ENCODE assay signal across 1 cellular context in the genomic region with DNA sequence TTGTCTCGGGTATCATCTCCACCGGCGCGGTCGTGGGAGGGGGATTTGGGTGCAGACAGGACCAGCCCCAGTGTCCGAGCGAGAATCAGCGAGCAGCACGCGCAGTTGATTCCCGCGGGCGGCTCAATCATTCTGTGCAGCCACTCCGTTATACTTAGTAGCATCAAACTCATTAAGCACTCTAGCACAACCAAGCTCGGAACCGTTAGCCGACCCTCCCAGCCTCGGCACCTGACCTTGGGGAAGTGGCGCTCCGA.
TF ChIP-seq lines count a peak whose summit lies in the region.

No MANE protein-coding gene starts in this region.

TF ChIP-seq in HepG2, 621 proteins besides CTCF, POLR2A, EP300 and RAD21 (continues in another document):
- TF ChIP-seq ZNF17 (CRISPR knock-in tag; IDR thresholded peaks at IDR 0.05) (no peak), ZMYM4 (CRISPR knock-in tag; IDR thresholded peaks at IDR 0.05) (no peak), ZNF564 (CRISPR knock-in tag; IDR thresholded peaks at IDR 0.05) (no peak), EEA1 (CRISPR knock-in tag; IDR thresholded peaks at IDR 0.05; ENCODE audit: borderline replicate concordance) (no peak), HMGA1 (CRISPR knock-in tag; conservative IDR thresholded peaks at IDR 0.05) (no peak), SUZ12 (IDR thresholded peaks at IDR 0.05; ENCODE audit: low read depth, low read length) (no peak), ZNF672 (CRISPR knock-in tag; IDR thresholded peaks at IDR 0.05) (no peak), KLF9 (CRISPR knock-in tag; IDR thresholded peaks at IDR 0.05; ENCODE audit: low read depth) (no peak), ARNTL (CRISPR knock-in tag; IDR thresholded peaks at IDR 0.05) (no peak), ZKSCAN5 (CRISPR knock-in tag; IDR thresholded peaks at IDR 0.05) (no peak), ZNF768 (CRISPR knock-in tag; IDR thresholded peaks at IDR 0.05) (no peak), BRD4 (CRISPR knock-in tag; IDR thresholded peaks at IDR 0.05) (no peak), KDM2A (CRISPR knock-in tag; IDR thresholded peaks at IDR 0.05; ENCODE audit: borderline replicate concordance, low read depth) (no peak), HNRNPUL1 (IDR thresholded peaks at IDR 0.05; ENCODE audit: low read depth, low read length) (no peak), ZBTB7A (CRISPR knock-in tag; IDR thresholded peaks at IDR 0.05) (no peak), ZNF33B (CRISPR knock-in tag; IDR thresholded peaks at IDR 0.05) (no peak), ZNF331 (CRISPR knock-in tag; IDR thresholded peaks at IDR 0.05) (no peak), THAP11 (CRISPR knock-in tag; IDR thresholded peaks at IDR 0.05) (no peak), ZNF772 (CRISPR knock-in tag; IDR thresholded peaks at IDR 0.05) (0 out of 2 replicates have a peak, but pooled peaks have one; percentile 82), POLR2AphosphoS5 (IDR thresholded peaks at IDR 0.05; ENCODE audit: low read depth, low read length) (no peak), RFXANK (CRISPR knock-in tag; IDR thresholded peaks at IDR 0.05) (no peak), ZNF883 (CRISPR knock-in tag; IDR thresholded peaks at IDR 0.05; ENCODE audit: not compliant biosample characterization) (no peak), KLF12 (CRISPR knock-in tag; IDR thresholded peaks at IDR 0.05; ENCODE audit: borderline replicate concordance) (no peak), MTA3 (CRISPR knock-in tag; IDR thresholded peaks at IDR 0.05) (no peak), PHF8 (CRISPR knock-in tag; IDR thresholded peaks at IDR 0.05) (no peak), BRCA1 (CRISPR knock-in tag; IDR thresholded peaks at IDR 0.05) (peak; percentile 70; the same call in 1 of the 2 replicates), ZNF841 (CRISPR knock-in tag; IDR thresholded peaks at IDR 0.05; ENCODE audit: borderline replicate concordance) (no peak)
- TF ChIP-seq, protein P1, sequence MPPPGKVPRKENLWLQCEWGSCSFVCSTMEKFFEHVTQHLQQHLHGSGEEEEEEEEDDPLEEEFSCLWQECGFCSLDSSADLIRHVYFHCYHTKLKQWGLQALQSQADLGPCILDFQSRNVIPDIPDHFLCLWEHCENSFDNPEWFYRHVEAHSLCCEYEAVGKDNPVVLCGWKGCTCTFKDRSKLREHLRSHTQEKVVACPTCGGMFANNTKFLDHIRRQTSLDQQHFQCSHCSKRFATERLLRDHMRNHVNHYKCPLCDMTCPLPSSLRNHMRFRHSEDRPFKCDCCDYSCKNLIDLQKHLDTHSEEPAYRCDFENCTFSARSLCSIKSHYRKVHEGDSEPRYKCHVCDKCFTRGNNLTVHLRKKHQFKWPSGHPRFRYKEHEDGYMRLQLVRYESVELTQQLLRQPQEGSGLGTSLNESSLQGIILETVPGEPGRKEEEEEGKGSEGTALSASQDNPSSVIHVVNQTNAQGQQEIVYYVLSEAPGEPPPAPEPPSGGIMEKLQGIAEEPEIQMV (CRISPR knock-in tag; IDR thresholded peaks at IDR 0.05; ENCODE audit: low read depth) = no peak
- TF ChIP-seq, protein P2, sequence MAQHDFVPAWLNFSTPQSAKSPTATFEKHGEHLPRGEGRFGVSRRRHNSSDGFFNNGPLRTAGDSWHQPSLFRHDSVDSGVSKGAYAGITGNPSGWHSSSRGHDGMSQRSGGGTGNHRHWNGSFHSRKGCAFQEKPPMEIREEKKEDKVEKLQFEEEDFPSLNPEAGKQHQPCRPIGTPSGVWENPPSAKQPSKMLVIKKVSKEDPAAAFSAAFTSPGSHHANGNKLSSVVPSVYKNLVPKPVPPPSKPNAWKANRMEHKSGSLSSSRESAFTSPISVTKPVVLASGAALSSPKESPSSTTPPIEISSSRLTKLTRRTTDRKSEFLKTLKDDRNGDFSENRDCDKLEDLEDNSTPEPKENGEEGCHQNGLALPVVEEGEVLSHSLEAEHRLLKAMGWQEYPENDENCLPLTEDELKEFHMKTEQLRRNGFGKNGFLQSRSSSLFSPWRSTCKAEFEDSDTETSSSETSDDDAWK (CRISPR knock-in tag; IDR thresholded peaks at IDR 0.05) = no peak
- TF ChIP-seq, protein P3, sequence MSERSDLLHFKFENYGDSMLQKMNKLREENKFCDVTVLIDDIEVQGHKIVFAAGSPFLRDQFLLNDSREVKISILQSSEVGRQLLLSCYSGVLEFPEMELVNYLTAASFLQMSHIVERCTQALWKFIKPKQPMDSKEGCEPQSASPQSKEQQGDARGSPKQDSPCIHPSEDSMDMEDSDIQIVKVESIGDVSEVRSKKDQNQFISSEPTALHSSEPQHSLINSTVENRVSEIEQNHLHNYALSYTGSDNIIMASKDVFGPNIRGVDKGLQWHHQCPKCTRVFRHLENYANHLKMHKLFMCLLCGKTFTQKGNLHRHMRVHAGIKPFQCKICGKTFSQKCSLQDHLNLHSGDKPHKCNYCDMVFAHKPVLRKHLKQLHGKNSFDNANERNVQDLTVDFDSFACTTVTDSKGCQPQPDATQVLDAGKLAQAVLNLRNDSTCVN (CRISPR knock-in tag; IDR thresholded peaks at IDR 0.05; ENCODE audit: borderline replicate concordance) = no peak
- TF ChIP-seq, protein P4, sequence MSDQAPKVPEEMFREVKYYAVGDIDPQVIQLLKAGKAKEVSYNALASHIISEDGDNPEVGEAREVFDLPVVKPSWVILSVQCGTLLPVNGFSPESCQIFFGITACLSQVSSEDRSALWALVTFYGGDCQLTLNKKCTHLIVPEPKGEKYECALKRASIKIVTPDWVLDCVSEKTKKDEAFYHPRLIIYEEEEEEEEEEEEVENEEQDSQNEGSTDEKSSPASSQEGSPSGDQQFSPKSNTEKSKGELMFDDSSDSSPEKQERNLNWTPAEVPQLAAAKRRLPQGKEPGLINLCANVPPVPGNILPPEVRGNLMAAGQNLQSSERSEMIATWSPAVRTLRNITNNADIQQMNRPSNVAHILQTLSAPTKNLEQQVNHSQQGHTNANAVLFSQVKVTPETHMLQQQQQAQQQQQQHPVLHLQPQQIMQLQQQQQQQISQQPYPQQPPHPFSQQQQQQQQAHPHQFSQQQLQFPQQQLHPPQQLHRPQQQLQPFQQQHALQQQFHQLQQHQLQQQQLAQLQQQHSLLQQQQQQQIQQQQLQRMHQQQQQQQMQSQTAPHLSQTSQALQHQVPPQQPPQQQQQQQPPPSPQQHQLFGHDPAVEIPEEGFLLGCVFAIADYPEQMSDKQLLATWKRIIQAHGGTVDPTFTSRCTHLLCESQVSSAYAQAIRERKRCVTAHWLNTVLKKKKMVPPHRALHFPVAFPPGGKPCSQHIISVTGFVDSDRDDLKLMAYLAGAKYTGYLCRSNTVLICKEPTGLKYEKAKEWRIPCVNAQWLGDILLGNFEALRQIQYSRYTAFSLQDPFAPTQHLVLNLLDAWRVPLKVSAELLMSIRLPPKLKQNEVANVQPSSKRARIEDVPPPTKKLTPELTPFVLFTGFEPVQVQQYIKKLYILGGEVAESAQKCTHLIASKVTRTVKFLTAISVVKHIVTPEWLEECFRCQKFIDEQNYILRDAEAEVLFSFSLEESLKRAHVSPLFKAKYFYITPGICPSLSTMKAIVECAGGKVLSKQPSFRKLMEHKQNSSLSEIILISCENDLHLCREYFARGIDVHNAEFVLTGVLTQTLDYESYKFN (CRISPR knock-in tag; conservative IDR thresholded peaks at IDR 0.05) = no peak
- TF ChIP-seq, protein P5, sequence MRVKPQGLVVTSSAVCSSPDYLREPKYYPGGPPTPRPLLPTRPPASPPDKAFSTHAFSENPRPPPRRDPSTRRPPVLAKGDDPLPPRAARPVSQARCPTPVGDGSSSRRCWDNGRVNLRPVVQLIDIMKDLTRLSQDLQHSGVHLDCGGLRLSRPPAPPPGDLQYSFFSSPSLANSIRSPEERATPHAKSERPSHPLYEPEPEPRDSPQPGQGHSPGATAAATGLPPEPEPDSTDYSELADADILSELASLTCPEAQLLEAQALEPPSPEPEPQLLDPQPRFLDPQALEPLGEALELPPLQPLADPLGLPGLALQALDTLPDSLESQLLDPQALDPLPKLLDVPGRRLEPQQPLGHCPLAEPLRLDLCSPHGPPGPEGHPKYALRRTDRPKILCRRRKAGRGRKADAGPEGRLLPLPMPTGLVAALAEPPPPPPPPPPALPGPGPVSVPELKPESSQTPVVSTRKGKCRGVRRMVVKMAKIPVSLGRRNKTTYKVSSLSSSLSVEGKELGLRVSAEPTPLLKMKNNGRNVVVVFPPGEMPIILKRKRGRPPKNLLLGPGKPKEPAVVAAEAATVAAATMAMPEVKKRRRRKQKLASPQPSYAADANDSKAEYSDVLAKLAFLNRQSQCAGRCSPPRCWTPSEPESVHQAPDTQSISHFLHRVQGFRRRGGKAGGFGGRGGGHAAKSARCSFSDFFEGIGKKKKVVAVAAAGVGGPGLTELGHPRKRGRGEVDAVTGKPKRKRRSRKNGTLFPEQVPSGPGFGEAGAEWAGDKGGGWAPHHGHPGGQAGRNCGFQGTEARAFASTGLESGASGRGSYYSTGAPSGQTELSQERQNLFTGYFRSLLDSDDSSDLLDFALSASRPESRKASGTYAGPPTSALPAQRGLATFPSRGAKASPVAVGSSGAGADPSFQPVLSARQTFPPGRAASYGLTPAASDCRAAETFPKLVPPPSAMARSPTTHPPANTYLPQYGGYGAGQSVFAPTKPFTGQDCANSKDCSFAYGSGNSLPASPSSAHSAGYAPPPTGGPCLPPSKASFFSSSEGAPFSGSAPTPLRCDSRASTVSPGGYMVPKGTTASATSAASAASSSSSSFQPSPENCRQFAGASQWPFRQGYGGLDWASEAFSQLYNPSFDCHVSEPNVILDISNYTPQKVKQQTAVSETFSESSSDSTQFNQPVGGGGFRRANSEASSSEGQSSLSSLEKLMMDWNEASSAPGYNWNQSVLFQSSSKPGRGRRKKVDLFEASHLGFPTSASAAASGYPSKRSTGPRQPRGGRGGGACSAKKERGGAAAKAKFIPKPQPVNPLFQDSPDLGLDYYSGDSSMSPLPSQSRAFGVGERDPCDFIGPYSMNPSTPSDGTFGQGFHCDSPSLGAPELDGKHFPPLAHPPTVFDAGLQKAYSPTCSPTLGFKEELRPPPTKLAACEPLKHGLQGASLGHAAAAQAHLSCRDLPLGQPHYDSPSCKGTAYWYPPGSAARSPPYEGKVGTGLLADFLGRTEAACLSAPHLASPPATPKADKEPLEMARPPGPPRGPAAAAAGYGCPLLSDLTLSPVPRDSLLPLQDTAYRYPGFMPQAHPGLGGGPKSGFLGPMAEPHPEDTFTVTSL (CRISPR knock-in tag; IDR thresholded peaks at IDR 0.05; ENCODE audit: borderline replicate concordance) = peak; percentile 50; the same call in 1 of the 2 replicates
- TF ChIP-seq, protein P6, sequence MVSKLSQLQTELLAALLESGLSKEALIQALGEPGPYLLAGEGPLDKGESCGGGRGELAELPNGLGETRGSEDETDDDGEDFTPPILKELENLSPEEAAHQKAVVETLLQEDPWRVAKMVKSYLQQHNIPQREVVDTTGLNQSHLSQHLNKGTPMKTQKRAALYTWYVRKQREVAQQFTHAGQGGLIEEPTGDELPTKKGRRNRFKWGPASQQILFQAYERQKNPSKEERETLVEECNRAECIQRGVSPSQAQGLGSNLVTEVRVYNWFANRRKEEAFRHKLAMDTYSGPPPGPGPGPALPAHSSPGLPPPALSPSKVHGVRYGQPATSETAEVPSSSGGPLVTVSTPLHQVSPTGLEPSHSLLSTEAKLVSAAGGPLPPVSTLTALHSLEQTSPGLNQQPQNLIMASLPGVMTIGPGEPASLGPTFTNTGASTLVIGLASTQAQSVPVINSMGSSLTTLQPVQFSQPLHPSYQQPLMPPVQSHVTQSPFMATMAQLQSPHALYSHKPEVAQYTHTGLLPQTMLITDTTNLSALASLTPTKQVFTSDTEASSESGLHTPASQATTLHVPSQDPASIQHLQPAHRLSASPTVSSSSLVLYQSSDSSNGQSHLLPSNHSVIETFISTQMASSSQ (IDR thresholded peaks at IDR 0.05; ENCODE audit: low read depth) = no peak
- TF ChIP-seq, protein P6 (CRISPR knock-in tag; IDR thresholded peaks at IDR 0.05; ENCODE audit: borderline replicate concordance) = no peak
- TF ChIP-seq, protein P7, sequence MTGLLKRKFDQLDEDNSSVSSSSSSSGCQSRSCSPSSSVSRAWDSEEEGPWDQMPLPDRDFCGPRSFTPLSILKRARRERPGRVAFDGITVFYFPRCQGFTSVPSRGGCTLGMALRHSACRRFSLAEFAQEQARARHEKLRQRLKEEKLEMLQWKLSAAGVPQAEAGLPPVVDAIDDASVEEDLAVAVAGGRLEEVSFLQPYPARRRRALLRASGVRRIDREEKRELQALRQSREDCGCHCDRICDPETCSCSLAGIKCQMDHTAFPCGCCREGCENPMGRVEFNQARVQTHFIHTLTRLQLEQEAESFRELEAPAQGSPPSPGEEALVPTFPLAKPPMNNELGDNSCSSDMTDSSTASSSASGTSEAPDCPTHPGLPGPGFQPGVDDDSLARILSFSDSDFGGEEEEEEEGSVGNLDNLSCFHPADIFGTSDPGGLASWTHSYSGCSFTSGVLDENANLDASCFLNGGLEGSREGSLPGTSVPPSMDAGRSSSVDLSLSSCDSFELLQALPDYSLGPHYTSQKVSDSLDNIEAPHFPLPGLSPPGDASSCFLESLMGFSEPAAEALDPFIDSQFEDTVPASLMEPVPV (CRISPR knock-in tag; IDR thresholded peaks at IDR 0.05) = 0 out of 2 replicates have a peak, but pooled peaks have one; percentile 34
- TF ChIP-seq, protein P8, sequence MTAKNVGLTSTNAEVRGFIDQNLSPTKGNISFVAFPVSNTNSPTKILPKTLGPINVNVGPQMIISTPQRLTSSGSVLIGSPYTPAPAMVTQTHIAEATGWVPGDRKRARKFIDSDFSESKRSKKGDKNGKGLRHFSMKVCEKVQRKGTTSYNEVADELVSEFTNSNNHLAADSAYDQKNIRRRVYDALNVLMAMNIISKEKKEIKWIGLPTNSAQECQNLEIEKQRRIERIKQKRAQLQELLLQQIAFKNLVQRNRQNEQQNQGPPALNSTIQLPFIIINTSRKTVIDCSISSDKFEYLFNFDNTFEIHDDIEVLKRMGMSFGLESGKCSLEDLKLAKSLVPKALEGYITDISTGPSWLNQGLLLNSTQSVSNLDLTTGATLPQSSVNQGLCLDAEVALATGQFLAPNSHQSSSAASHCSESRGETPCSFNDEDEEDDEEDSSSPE (CRISPR knock-in tag; IDR thresholded peaks at IDR 0.05) = no peak
- TF ChIP-seq, protein P9, sequence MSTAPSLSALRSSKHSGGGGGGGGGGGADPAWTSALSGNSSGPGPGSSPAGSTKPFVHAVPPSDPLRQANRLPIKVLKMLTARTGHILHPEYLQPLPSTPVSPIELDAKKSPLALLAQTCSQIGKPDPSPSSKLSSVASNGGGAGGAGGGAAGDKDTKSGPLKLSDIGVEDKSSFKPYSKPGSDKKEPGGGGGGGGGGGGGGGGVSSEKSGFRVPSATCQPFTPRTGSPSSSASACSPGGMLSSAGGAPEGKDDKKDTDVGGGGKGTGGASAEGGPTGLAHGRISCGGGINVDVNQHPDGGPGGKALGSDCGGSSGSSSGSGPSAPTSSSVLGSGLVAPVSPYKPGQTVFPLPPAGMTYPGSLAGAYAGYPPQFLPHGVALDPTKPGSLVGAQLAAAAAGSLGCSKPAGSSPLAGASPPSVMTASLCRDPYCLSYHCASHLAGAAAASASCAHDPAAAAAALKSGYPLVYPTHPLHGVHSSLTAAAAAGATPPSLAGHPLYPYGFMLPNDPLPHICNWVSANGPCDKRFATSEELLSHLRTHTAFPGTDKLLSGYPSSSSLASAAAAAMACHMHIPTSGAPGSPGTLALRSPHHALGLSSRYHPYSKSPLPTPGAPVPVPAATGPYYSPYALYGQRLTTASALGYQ (CRISPR knock-in tag; IDR thresholded peaks at IDR 0.05) = no peak
